In the genomic region with DNA sequence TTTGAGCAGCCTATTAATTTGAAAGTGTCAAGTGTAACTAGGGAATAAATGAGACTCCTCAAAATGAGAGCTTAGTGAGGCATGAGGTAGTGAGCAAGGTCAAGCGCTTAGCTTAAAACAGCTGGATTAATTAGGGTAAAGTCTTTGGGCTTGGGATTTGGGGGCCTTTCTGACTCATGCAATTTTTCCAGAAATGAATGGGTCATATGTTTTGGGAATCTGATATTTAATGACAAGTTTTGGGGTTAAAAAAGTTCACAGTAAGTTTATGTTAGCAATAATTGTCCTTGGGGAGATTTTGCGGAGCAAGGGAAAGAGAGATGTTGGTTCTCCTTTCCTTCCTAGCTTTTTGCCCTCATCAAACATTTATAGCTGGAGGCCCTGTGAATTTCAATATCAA, we compare ENCODE assay signal across 20 cellular contexts. TPM values are rescaled to one million over a fixed set of nuclear protein-coding genes. Genes with fewer than 3 reads are reported as not detected.
DNase-seq lines count a peak whose midpoint lies in the region; ATAC-seq and TF ChIP-seq lines count a peak whose summit lies in the region.
"Had no signal": no experiment of that assay in that cellular context is flagged by ENCODE, and none has a peak within 500 bp of the region (broad histone marks: within the 10 kb centered on the region; RNA-seq: fewer than 3 reads in every experiment).

No MANE protein-coding gene starts in this region.

- TF ChIP-seq POLR2A in breast epithelium (IDR thresholded peaks at IDR 0.05), result no peak
- no peak for TF ChIP-seq POLR2A in spleen (IDR thresholded peaks at IDR 0.05)
- no peak for TF ChIP-seq POLR2A in stomach (IDR thresholded peaks at IDR 0.05)

- no peaks in the 10 kb centered on the region for H3K27me3 Mint-ChIP-seq in MCF 10A (ENCODE audit: insufficient read depth, unreplicated experiment)
- H3K27me3 Mint-ChIP-seq: IgD-negative memory B cell had no signal

- no peak overlapping the region for H3K4me2 ChIP-seq in parathyroid adenoma (ENCODE audit: low read length)
- H3K4me2 ChIP-seq: BLaER1 had no signal

- TF ChIP-seq CTCF in breast epithelium (IDR thresholded peaks at IDR 0.05) (no peak), MCF 10A (IDR thresholded peaks at IDR 0.05; ENCODE audit: unreplicated experiment) (no peak), fibroblast of mammary gland (conservative IDR thresholded peaks at IDR 0.05; ENCODE audit: control insufficient read depth, insufficient read depth, low read depth, low read length) (no peak), parathyroid adenoma (IDR thresholded peaks at IDR 0.05) (no peak), spleen (IDR thresholded peaks at IDR 0.05 in 8 of 11, conservative IDR thresholded peaks at IDR 0.05 in 3 of 11) (no peak), stomach (IDR thresholded peaks at IDR 0.05) (no peak)

- peak overlapping the region; percentile 64 to 81 for H3K27ac ChIP-seq in breast epithelium
- H3K27ac ChIP-seq in parathyroid adenoma, result peak overlapping the region; percentile 47
- peak overlapping the region in 6 of 8 donors; percentile 17 to 79 (median 70) for H3K27ac ChIP-seq in spleen
- H3K27ac ChIP-seq in stomach, result no peak overlapping the region
- H3K27ac ChIP-seq: 22Rv1, BLaER1, Peyer's patch, SJSA1 had no signal

- H2AFZ ChIP-seq in parathyroid adenoma, result peak overlapping the region; percentile 70

- intact Hi-C loops in breast epithelium (cut with DNase I; ENCODE audit: low total_unique reads) (no loop called here), MCF 10A (cut with micrococcal nuclease) (loop anchor here (5.0 kb wide), 1 partner anchor 90 kb away; no protein-coding TSS in a partner anchor), spleen (cut with DNase I; ENCODE audit: low total_unique reads) (no loop called here), stomach (cut with DNase I; ENCODE audit: low total_unique reads) (no loop called here)

- 86 to 93% (median 89%) methylated on average over 2 of the region's 2 CpGs for WGBS in spleen, 5 donors
- WGBS in stomach, 5 donors, result 92 to 97% (median 93%) methylated on average over 2 of the region's 2 CpGs

- no peak overlapping the region for H3K4me3 ChIP-seq in breast epithelium
- no peak overlapping the region for H3K4me3 ChIP-seq in fibroblast of mammary gland (ENCODE audit: control insufficient read depth, low read depth, low read length)
- no peak overlapping the region for H3K4me3 ChIP-seq in parathyroid adenoma (ENCODE audit: low read depth, low read length)
- H3K4me3 ChIP-seq in spleen, result no peak overlapping the region
- no peak overlapping the region for H3K4me3 ChIP-seq in stomach
- H3K4me3 ChIP-seq: BLaER1, Peyer's patch, SJSA1 had no signal

- no TSS peak for BruUV-seq in MCF 10A (replicated peaks; lab: Mats Ljungman, UMichigan)

- H3K4me1 ChIP-seq in breast epithelium (no peaks in the 10 kb centered on the region), parathyroid adenoma (peaks cover 12% of the 10 kb centered on the region), spleen (peaks cover 0 to 41% (median 15%) of the 10 kb centered on the region in 6 donors), stomach (peaks cover 0 to 4% (median 0%) of the 10 kb centered on the region in 4 donors)
- H3K4me1 ChIP-seq: Peyer's patch had no signal

- DNase-seq in breast epithelium (ENCODE audit: low spot score in 2 of 2), result no peak
- DNase-seq in MCF 10A (ENCODE audit: unreplicated experiment), result no peak
- peak; percentile 54 for DNase-seq in fibroblast of mammary gland (ENCODE audit: low read depth)
- no peak for DNase-seq in spleen
- no peak for DNase-seq in stomach
- no peak for DNase-seq in D341Med (ENCODE audit: low spot score)
- DNase-seq: ACHN; CD8-positive, alpha-beta T cell; Karpas-422; MM.1S; NCI-H1048; NCI-H1417 treated with DMSO at 0.1 percent for 48 hours; NCI-H526; Peyer's patch had no signal

- H3K9me3 ChIP-seq in breast epithelium, result no peaks in the 10 kb centered on the region
- H3K9me3 ChIP-seq in parathyroid adenoma (ENCODE audit: control insufficient read depth, low read length), result no peaks in the 10 kb centered on the region
- H3K9me3 ChIP-seq in spleen, result no peaks in the 10 kb centered on the region
- H3K9me3 ChIP-seq in stomach, result no peaks in the 10 kb centered on the region
- H3K9me3 ChIP-seq: BLaER1, Peyer's patch, SJSA1 had no signal

- no peak overlapping the region for H3K4me3 Mint-ChIP-seq in MCF 10A (ENCODE audit: unreplicated experiment)
- H3K4me3 Mint-ChIP-seq: CD8-positive, alpha-beta T cell; IgD-negative memory B cell had no signal

- no peak overlapping the region for H3K27ac Mint-ChIP-seq in MCF 10A (ENCODE audit: low read depth, unreplicated experiment)
- H3K27ac Mint-ChIP-seq: CD8-positive, alpha-beta T cell; IgD-negative memory B cell had no signal

- H3K9me3 Mint-ChIP-seq in MCF 10A (ENCODE audit: unreplicated experiment), result no peaks in the 10 kb centered on the region
- H3K9me3 Mint-ChIP-seq: CD8-positive, alpha-beta T cell had no signal

- POLR2A ChIA-PET in MCF 10A (lab: Yijun Ruan, JAX), result interaction anchor here (1.1 to 3.5 kb wide), 6 partner anchors 16 to 273 kb away, joined by 3 to 8 read pairs (median 4); no protein-coding TSS in a partner anchor

- H3K79me2 ChIP-seq in parathyroid adenoma, result no peaks in the 10 kb centered on the region

- CTCF ChIA-PET in MCF 10A (lab: Yijun Ruan, JAX), result interaction anchor here (0.5 to 1.6 kb wide), 4 partner anchors 179 to 479 kb away, joined by 3 to 4 read pairs (median 3); no protein-coding TSS in a partner anchor

- no peak for TF ChIP-seq EP300 in stomach (IDR thresholded peaks at IDR 0.05)

- no peak overlapping the region for H3K9ac ChIP-seq in parathyroid adenoma
- H3K9ac ChIP-seq: BLaER1 had no signal

- no peaks in the 10 kb centered on the region for H3K27me3 ChIP-seq in breast epithelium
- H3K27me3 ChIP-seq in parathyroid adenoma (ENCODE audit: control insufficient read depth, insufficient read depth, low read length), result no peaks in the 10 kb centered on the region
- no peaks in the 10 kb centered on the region for H3K27me3 ChIP-seq in spleen (replicated peaks in 1 of 7)
- no peaks in the 10 kb centered on the region for H3K27me3 ChIP-seq in stomach
- H3K27me3 ChIP-seq: BLaER1, Peyer's patch, SJSA1 had no signal

- peaks cover 13% of the 10 kb centered on the region for H3K4me1 Mint-ChIP-seq in MCF 10A (ENCODE audit: insufficient read depth, unreplicated experiment)

- no peaks in the 10 kb centered on the region for H3K36me3 Mint-ChIP-seq in MCF 10A (ENCODE audit: insufficient read depth, unreplicated experiment)
- H3K36me3 Mint-ChIP-seq: CD8-positive, alpha-beta T cell; IgD-negative memory B cell had no signal

- H3K36me3 ChIP-seq in breast epithelium (no peaks in the 10 kb centered on the region), parathyroid adenoma (ENCODE audit: control insufficient read depth, insufficient read depth, low read length) (no peaks in the 10 kb centered on the region), spleen (no peaks in the 10 kb centered on the region), stomach (no peaks in the 10 kb centered on the region)
- H3K36me3 ChIP-seq: BLaER1, Peyer's patch, SJSA1 had no signal

- ATAC-seq in esophagus mucosa, result no peak
- ATAC-seq: CD8-positive, alpha-beta T cell had no signal

RNA-seq across cellular contexts. Expression of a gene that starts 29.2 kb away (rescaled TPM):
- total RNA-seq in breast epithelium, result 100 to 1,000 TPM; 104 to 459 (median 193) TPM
- 20.8 and 30.8 TPM in 2 replicates for total RNA-seq in MCF 10A (2022)
- 10 to 100 TPM; 41.1 to 80.1 (median 53.3) TPM for total RNA-seq in spleen
- polyA plus RNA-seq in spleen, result 10 to 100 TPM; 12.3 to 46.1 (median 26.5) TPM
- total RNA-seq in esophagus mucosa, result 207 TPM
- total RNA-seq in stomach, result 100 to 1,000 TPM; 109 to 347 (median 252) TPM
- 100 to 1,000 TPM in 2 of 3 donors, 10 to 100 TPM in 1; 72.3 to 131 (median 111) TPM for polyA plus RNA-seq in stomach

Comparison
In these comparisons a context has a peak if more than half of its experiments do, and no peak if none do; other contexts are left out.
1. H3K27ac ChIP-seq: peak in breast epithelium (2 of 2), parathyroid adenoma (single experiment) and spleen (6 of 8); none in stomach (0 of 5).